In the genomic region with DNA sequence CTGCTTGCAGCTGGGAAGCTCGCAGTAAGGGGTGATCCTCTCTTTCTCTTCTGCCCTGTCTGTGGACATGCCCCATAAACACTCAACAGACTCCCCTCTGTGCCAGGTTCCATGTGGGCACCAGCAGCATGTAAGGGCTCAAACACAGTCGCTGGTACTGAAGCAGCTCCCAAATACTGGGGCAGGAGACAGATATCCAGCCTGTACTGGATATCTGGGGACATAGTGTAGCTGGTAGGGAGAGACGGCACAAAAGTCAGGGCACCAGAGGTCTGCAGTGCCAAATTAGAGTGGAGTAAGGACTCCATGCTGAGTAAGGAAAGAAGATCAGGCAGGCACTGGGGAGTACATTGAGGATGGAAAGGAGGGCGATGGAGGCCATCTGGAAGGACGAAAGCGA, we compare ENCODE assay signal across 6 cellular contexts. TPM values are rescaled to one million over a fixed set of nuclear protein-coding genes. Genes with fewer than 3 reads are reported as not detected.
"Had no signal": no experiment of that assay in that cellular context is flagged by ENCODE, and none has a peak within 500 bp of the region (broad histone marks: within the 10 kb centered on the region; RNA-seq: fewer than 3 reads in every experiment).

No MANE protein-coding gene starts in this region.

- H3K4me3 ChIP-seq: GM23338, K562 had no signal

- DNase-seq: H9, HCEC 1CT, IMR-90 had no signal

RNA-seq across cellular contexts. Expression of gene RSPO4, which starts 48.3 kb away (rescaled TPM):
- total RNA-seq: HT-29, IMR-90, K562 had no signal
